In genomic region chr5:176647870-176648466, GRCh38 we compare ENCODE assay signal across 8 cellular contexts. TPM values are rescaled to one million over a fixed set of nuclear protein-coding genes. Genes with fewer than 3 reads are reported as not detected.
DNase-seq lines count a peak whose midpoint lies in the region; ATAC-seq and TF ChIP-seq lines count a peak whose summit lies in the region.

No MANE protein-coding gene starts in this region.

- H3K27ac ChIP-seq in SK-N-SH (ENCODE audit: low read depth in 2 of 2, low read length in 1 of 2): peak overlapping the region; percentile 52 to 77; a peak in 2 of 4 replicates
- H3K27ac ChIP-seq in naive thymus-derived CD4-positive, alpha-beta T cell (ENCODE audit: low read depth, low read length): peak overlapping the region; percentile 68

- no peaks in the 10 kb centered on the region for H3K9me3 ChIP-seq in SK-N-SH
- no peaks in the 10 kb centered on the region for H3K9me3 ChIP-seq in naive thymus-derived CD4-positive, alpha-beta T cell (ENCODE audit: control insufficient read depth in 2 of 3, low read length in 3 of 3)

- TF ChIP-seq EP300 in SK-N-SH (IDR thresholded peaks at IDR 0.05; ENCODE audit: borderline replicate concordance in 1 of 2, low read depth in 1 of 2, low read length in 1 of 2): no peak

- peak overlapping the region; percentile 78 to 94 (median 84) for H3K4me3 Mint-ChIP-seq in naive thymus-derived CD4-positive, alpha-beta T cell

- H3K4me3 ChIP-seq in SK-N-SH (ENCODE audit: low read depth in 2 of 2, low read length in 1 of 2): peak overlapping the region; percentile 89 to 94
- H3K4me3 ChIP-seq in naive thymus-derived CD4-positive, alpha-beta T cell (ENCODE audit: low read length): peak overlapping the region; percentile 50

- no peaks in the 10 kb centered on the region for H3F3A ChIP-seq in SK-N-SH (replicated peaks; ENCODE audit: insufficient read depth)

- H3K36me3 ChIP-seq in SK-N-SH (replicated peaks in 1 of 2; ENCODE audit: control insufficient read depth in 1 of 2, insufficient read depth in 2 of 2, low read length in 1 of 2): peaks cover 0 to 5% of the 10 kb centered on the region in 2 experiments
- no peaks in the 10 kb centered on the region for H3K36me3 ChIP-seq in naive thymus-derived CD4-positive, alpha-beta T cell (ENCODE audit: control insufficient read depth in 2 of 3, insufficient read depth in 3 of 3, low read length in 3 of 3)

- H3K36me3 Mint-ChIP-seq in naive thymus-derived CD4-positive, alpha-beta T cell: peaks cover 0 to 5% (median 0%) of the 10 kb centered on the region in 5 donors

- H2AFZ ChIP-seq in SK-N-SH (ENCODE audit: low read depth): peak overlapping the region; percentile 96

- POLR2A ChIA-PET in SK-N-SH (lab: Yijun Ruan, JAX): interaction anchor here (1.5 to 1.9 kb wide), 3 partner anchors 13 to 26 kb away, joined by 6 read pairs; partner anchors contain the start of genes EIF4E1B and SNCB
- POLR2A ChIA-PET in naive thymus-derived CD4-positive, alpha-beta T cell (lab: Charles Lee): interaction anchor here (1.2 to 5.3 kb wide), 4 partner anchors 11 to 200 kb away, joined by 3 to 36 read pairs (median 8); partner anchors contain the start of genes FAF2 and RNF44

- CTCF ChIA-PET in SK-N-SH (lab: Yijun Ruan, JAX): interaction anchor here (0.6 to 5.8 kb wide), 9 partner anchors 10 to 464 kb away, joined by 3 to 38 read pairs (median 7); partner anchors contain the start of genes CLTB, EIF4E1B and SNCB
- CTCF ChIA-PET in naive thymus-derived CD4-positive, alpha-beta T cell (lab: Charles Lee): interaction anchor here (2.0 kb wide), 1 partner anchor 12 kb away, joined by 16 read pairs; no protein-coding TSS in a partner anchor

- no peak for ATAC-seq in naive thymus-derived CD4-positive, alpha-beta T cell
- ATAC-seq in HG03439 (IDR thresholded peaks at IDR 0.05; ENCODE audit: unreplicated experiment): no peak

- H3K27me3 ChIP-seq in SK-N-SH (ENCODE audit: insufficient read depth): no peaks in the 10 kb centered on the region
- no peaks in the 10 kb centered on the region for H3K27me3 ChIP-seq in naive thymus-derived CD4-positive, alpha-beta T cell (ENCODE audit: control insufficient read depth in 2 of 2, insufficient read depth in 2 of 2, low read length in 2 of 2)

- peaks cover 4 to 46% of the 10 kb centered on the region in 2 experiments; a peak in 2 of 4 replicates for H3K4me1 ChIP-seq in SK-N-SH (ENCODE audit: control insufficient read depth in 1 of 2, insufficient read depth in 2 of 2, low read depth in 1 of 2, low read length in 1 of 2)
- H3K4me1 ChIP-seq in naive thymus-derived CD4-positive, alpha-beta T cell (ENCODE audit: control insufficient read depth in 2 of 2, insufficient read depth in 2 of 2, low read length in 2 of 2): peaks cover 21 to 34% of the 10 kb centered on the region in 2 donors

- 16% methylated on average over 15 of the region's 19 CpGs for whole genome bisulfite sequencing in SK-N-SH (ENCODE audit: low lambda C conversion rate)

- no peak for TF ChIP-seq RAD21 in SK-N-SH (IDR thresholded peaks at IDR 0.05; ENCODE audit: low read length)

- H3K27ac Mint-ChIP-seq in naive thymus-derived CD4-positive, alpha-beta T cell: peak overlapping the region; percentile 78 to 95 (median 87)

- peaks cover 29 to 62% (median 46%) of the 10 kb centered on the region in 7 donors for H3K4me1 Mint-ChIP-seq in naive thymus-derived CD4-positive, alpha-beta T cell

- peaks cover 46% of the 10 kb centered on the region for H3K79me2 ChIP-seq in SK-N-SH (ENCODE audit: insufficient read depth)

- H3K27me3 Mint-ChIP-seq in naive thymus-derived CD4-positive, alpha-beta T cell: no peaks in the 10 kb centered on the region

- no peaks in the 10 kb centered on the region for H3K9me3 Mint-ChIP-seq in naive thymus-derived CD4-positive, alpha-beta T cell

- peak overlapping the region; percentile 99 for H3K4me2 ChIP-seq in SK-N-SH

- TF ChIP-seq CTCF in SK-N-SH (IDR thresholded peaks at IDR 0.05): no peak

- peak overlapping the region; percentile 98 for H3K9ac ChIP-seq in SK-N-SH

- H4K20me1 ChIP-seq in SK-N-SH (ENCODE audit: insufficient read depth): peaks cover 26% of the 10 kb centered on the region; the same call in 1 of the 2 replicates

- DNase-seq in stimulated activated CD4-positive, alpha-beta T cell treated with anti-CD3 and anti-CD28 coated beads, Interleukin-15, amount 100 ng/mL, for 24 hours: peak; percentile 26
- no peak for DNase-seq in stimulated activated CD4-positive, alpha-beta T cell treated with anti-CD3 and anti-CD28 coated beads, Interleukin-4, amount 100 ng/mL, for 1 hour
- DNase-seq in SK-N-SH: peak; percentile 82
- DNase-seq in erythroblast (lab: John Stamatoyannopoulos, UW): peak; percentile 69 to 72
- peak in 1 of 9 donors; percentile 18 for DNase-seq in naive thymus-derived CD4-positive, alpha-beta T cell
- no peak for DNase-seq in SW 1271 (lab: John Stamatoyannopoulos, UW)
- no peak for DNase-seq in NCI-H226

- H3K9me2 ChIP-seq in SK-N-SH: no peaks in the 10 kb centered on the region

- intact Hi-C loops in naive thymus-derived CD4-positive, alpha-beta T cell (cut with micrococcal nuclease): loop anchor here (1.0 to 10.0 kb wide), 18 partner anchors 10 to 1123 kb away; partner anchors contain the start of genes CLTB (in 2 of the 2), GPRIN1 (in 2 of the 2), RNF44 (in 2 of the 2) and EIF4E1B (in 1 of the 2)

- no peak for TF ChIP-seq POLR2A in erythroblast (IDR thresholded peaks at IDR 0.05; ENCODE audit: low read length)

TF ChIP-seq in SK-N-SH, 30 proteins besides CTCF, POLR2A, EP300 and RAD21:
- TF ChIP-seq, protein P1, sequence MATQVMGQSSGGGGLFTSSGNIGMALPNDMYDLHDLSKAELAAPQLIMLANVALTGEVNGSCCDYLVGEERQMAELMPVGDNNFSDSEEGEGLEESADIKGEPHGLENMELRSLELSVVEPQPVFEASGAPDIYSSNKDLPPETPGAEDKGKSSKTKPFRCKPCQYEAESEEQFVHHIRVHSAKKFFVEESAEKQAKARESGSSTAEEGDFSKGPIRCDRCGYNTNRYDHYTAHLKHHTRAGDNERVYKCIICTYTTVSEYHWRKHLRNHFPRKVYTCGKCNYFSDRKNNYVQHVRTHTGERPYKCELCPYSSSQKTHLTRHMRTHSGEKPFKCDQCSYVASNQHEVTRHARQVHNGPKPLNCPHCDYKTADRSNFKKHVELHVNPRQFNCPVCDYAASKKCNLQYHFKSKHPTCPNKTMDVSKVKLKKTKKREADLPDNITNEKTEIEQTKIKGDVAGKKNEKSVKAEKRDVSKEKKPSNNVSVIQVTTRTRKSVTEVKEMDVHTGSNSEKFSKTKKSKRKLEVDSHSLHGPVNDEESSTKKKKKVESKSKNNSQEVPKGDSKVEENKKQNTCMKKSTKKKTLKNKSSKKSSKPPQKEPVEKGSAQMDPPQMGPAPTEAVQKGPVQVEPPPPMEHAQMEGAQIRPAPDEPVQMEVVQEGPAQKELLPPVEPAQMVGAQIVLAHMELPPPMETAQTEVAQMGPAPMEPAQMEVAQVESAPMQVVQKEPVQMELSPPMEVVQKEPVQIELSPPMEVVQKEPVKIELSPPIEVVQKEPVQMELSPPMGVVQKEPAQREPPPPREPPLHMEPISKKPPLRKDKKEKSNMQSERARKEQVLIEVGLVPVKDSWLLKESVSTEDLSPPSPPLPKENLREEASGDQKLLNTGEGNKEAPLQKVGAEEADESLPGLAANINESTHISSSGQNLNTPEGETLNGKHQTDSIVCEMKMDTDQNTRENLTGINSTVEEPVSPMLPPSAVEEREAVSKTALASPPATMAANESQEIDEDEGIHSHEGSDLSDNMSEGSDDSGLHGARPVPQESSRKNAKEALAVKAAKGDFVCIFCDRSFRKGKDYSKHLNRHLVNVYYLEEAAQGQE (IDR thresholded peaks at IDR 0.05; ENCODE audit: low read depth, low read length): no peak
- 0 out of 2 replicates have a peak, but pooled peaks have one; percentile 37 for TF ChIP-seq NFIC (IDR thresholded peaks at IDR 0.05; ENCODE audit: borderline replicate concordance)

RNA-seq across cellular contexts. Expression of gene TSPAN17, which starts 0.7 kb away (rescaled TPM):
- 61.7 and 68.4 TPM in 2 replicates for polyA plus RNA-seq in SK-N-SH (2012; rRNA removed)
- 34.9 and 52.3 TPM in 2 replicates for polyA plus RNA-seq in SK-N-SH (2012; cell fraction: cytosol; rRNA removed)
- polyA plus RNA-seq in SK-N-SH (2012; cell fraction: nucleus; rRNA removed): 80.2 and 104 TPM in 2 replicates
- total RNA-seq in naive thymus-derived CD4-positive, alpha-beta T cell: 10 to 100 TPM; 16.6 to 47.6 (median 21.1) TPM
- polyA plus RNA-seq in naive thymus-derived CD4-positive, alpha-beta T cell: 10 to 100 TPM; 16.5 to 19.3 TPM

RNA-seq across cellular contexts. Expression of gene EIF4E1B, which starts 17.5 kb away (rescaled TPM):
- not detected in 2 replicates for polyA plus RNA-seq in SK-N-SH (2012; rRNA removed)
- polyA plus RNA-seq in SK-N-SH (2012; cell fraction: cytosol; rRNA removed): not detected in 2 replicates
- not detected in 2 replicates for polyA plus RNA-seq in SK-N-SH (2012; cell fraction: nucleus; rRNA removed)
- total RNA-seq in naive thymus-derived CD4-positive, alpha-beta T cell: not detected
- not detected for polyA plus RNA-seq in naive thymus-derived CD4-positive, alpha-beta T cell

RNA-seq across cellular contexts. Expression of gene SNCB, which starts 17.6 kb away (rescaled TPM):
- 0.15 and 0.33 TPM in 2 replicates for polyA plus RNA-seq in SK-N-SH (2012; rRNA removed)
- polyA plus RNA-seq in SK-N-SH (2012; cell fraction: cytosol; rRNA removed): 0.14 and 0.16 TPM in 2 replicates
- polyA plus RNA-seq in SK-N-SH (2012; cell fraction: nucleus; rRNA removed): 0.11 and 0.29 TPM in 2 replicates
- total RNA-seq in naive thymus-derived CD4-positive, alpha-beta T cell: not detected
- polyA plus RNA-seq in naive thymus-derived CD4-positive, alpha-beta T cell: not detected

RNA-seq across cellular contexts. Expression of gene GPRIN1, which starts 38.0 kb away (rescaled TPM):
- polyA plus RNA-seq in SK-N-SH (2012; rRNA removed): 5.9 and 6.6 TPM in 2 replicates
- 3.2 and 5.4 TPM in 2 replicates for polyA plus RNA-seq in SK-N-SH (2012; cell fraction: cytosol; rRNA removed)
- polyA plus RNA-seq in SK-N-SH (2012; cell fraction: nucleus; rRNA removed): 3.5 and 4.3 TPM in 2 replicates
- total RNA-seq in naive thymus-derived CD4-positive, alpha-beta T cell: 1 to 10 TPM in 1 of 5 experiments, under 1 TPM in 3, not detected in 1; 0.08 to 2.3 (median 0.32) TPM
- polyA plus RNA-seq in naive thymus-derived CD4-positive, alpha-beta T cell: not detected

Comparison
In these comparisons a context has a peak if more than half of its experiments do, and no peak if none do; other contexts are left out.
1. DNase-seq: peak in stimulated activated CD4-positive, alpha-beta T cell treated with anti-CD3 and anti-CD28 coated beads, Interleukin-15, amount 100 ng/mL, for 24 hours (single experiment), SK-N-SH (single experiment) and erythroblast (2 of 2); none in stimulated activated CD4-positive, alpha-beta T cell treated with anti-CD3 and anti-CD28 coated beads, Interleukin-4, amount 100 ng/mL, for 1 hour (single experiment), SW 1271 (0 of 2) and NCI-H226 (single experiment).